ENCODE assay signal across 34 cellular contexts in the genomic region with DNA sequence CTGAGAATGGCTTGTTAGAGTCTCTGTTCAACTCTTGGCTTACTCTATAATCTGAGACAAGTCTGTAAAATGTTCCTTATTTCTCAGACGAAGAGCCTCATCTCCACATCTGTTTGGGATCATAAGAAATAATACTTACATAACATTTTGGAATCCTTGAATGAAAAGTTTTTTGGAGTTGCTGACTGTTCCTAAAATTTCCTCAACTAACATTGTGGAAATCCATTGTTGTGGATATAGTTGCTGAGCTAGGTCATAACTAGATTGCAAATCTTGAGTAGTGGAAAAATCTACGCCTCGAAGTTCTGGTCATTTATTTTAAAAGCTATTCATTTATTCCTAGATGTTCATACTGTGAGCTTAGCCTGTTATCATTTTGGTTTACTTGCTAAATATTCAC.
A peak's percentile ranks its signal among the peaks of the same experiment; 100 is the strongest.
DNase-seq lines count a peak whose midpoint lies in the region; TF ChIP-seq lines count a peak whose summit lies in the region.
"Had no signal": no experiment of that assay in that cellular context is flagged by ENCODE, and none has a peak within 500 bp of the region (broad histone marks: within the 10 kb centered on the region; RNA-seq: fewer than 3 reads in every experiment).

No MANE protein-coding gene starts in this region.

- H3K27me3 Mint-ChIP-seq in activated naive CD4-positive, alpha-beta T cell treated with anti-CD3 and anti-CD28 coated beads, Interleukin-2, amount 10 ng/mL, durations not matched to agents 7 days and 5 days = no peaks in the 10 kb centered on the region
- peaks cover 6% of the 10 kb centered on the region for H3K27me3 Mint-ChIP-seq in activated T-helper 1 cell treated with anti-CD3 and anti-CD28 coated beads, Interleukin-12 subunit alpha, Interleukin-12 subunit beta, Interleukin-2, Interleukin-4 antibody, amounts not matched to agents 30 ng/mL and 10 ng/mL and 1 ng/mL, durations not matched to agents 14 hours and 24 hours and 36 hours (ENCODE audit: insufficient read depth)
- H3K27me3 Mint-ChIP-seq: activated naive CD8-positive, alpha-beta T cell treated with anti-CD3 and anti-CD28 coated beads for 36 hours; effector memory CD8-positive, alpha-beta T cell; IgD-negative memory B cell had no signal

- no peak overlapping the region for H3K27ac Mint-ChIP-seq in activated naive CD4-positive, alpha-beta T cell treated with anti-CD3 and anti-CD28 coated beads, Interleukin-2, amount 10 ng/mL, durations not matched to agents 7 days and 5 days
- no peak overlapping the region for H3K27ac Mint-ChIP-seq in activated T-helper 1 cell treated with anti-CD3 and anti-CD28 coated beads, Interleukin-12 subunit alpha, Interleukin-12 subunit beta, Interleukin-2, Interleukin-4 antibody, amounts not matched to agents 30 ng/mL and 10 ng/mL and 1 ng/mL, durations not matched to agents 14 hours and 24 hours and 36 hours
- H3K27ac Mint-ChIP-seq: activated naive CD8-positive, alpha-beta T cell treated with anti-CD3 and anti-CD28 coated beads for 36 hours; effector memory CD8-positive, alpha-beta T cell; IgD-negative memory B cell had no signal

- no peaks in the 10 kb centered on the region for H3K4me1 Mint-ChIP-seq in activated naive CD4-positive, alpha-beta T cell treated with anti-CD3 and anti-CD28 coated beads, Interleukin-2, amount 10 ng/mL, durations not matched to agents 7 days and 5 days
- H3K4me1 Mint-ChIP-seq in activated T-helper 1 cell treated with anti-CD3 and anti-CD28 coated beads, Interleukin-12 subunit alpha, Interleukin-12 subunit beta, Interleukin-2, Interleukin-4 antibody, amounts not matched to agents 30 ng/mL and 10 ng/mL and 1 ng/mL, durations not matched to agents 14 hours and 24 hours and 36 hours (ENCODE audit: low read depth) = no peaks in the 10 kb centered on the region

- H3K9me3 Mint-ChIP-seq in activated naive CD4-positive, alpha-beta T cell treated with anti-CD3 and anti-CD28 coated beads, Interleukin-2, amount 10 ng/mL, durations not matched to agents 7 days and 5 days = no peaks in the 10 kb centered on the region
- no peaks in the 10 kb centered on the region for H3K9me3 Mint-ChIP-seq in activated T-helper 1 cell treated with anti-CD3 and anti-CD28 coated beads, Interleukin-12 subunit alpha, Interleukin-12 subunit beta, Interleukin-2, Interleukin-4 antibody, amounts not matched to agents 30 ng/mL and 10 ng/mL and 1 ng/mL, durations not matched to agents 14 hours and 24 hours and 36 hours
- H3K9me3 Mint-ChIP-seq: activated naive CD8-positive, alpha-beta T cell treated with anti-CD3 and anti-CD28 coated beads for 36 hours; effector memory CD8-positive, alpha-beta T cell; neural crest cell had no signal

- H3K9ac ChIP-seq in subcutaneous abdominal adipose tissue (ENCODE audit: low read length in 5 of 5) = no peak overlapping the region
- H3K9ac ChIP-seq: GM23248 had no signal

- H3K27ac ChIP-seq in ascending aorta (peak overlapping the region; percentile 85 to 91), muscle layer of duodenum (ENCODE audit: low read length) (peak overlapping the region; percentile 34), subcutaneous abdominal adipose tissue (ENCODE audit: low read depth, low read length) (peak overlapping the region; percentile 95)
- H3K27ac ChIP-seq: foreskin keratinocyte, GM23248, upper lobe of right lung, VCaP had no signal

- DNase-seq in ascending aorta (ENCODE audit: low spot score in 2 of 2) (no peak), fibroblast of the aortic adventitia (ENCODE audit: low read depth) (peak; percentile 68), HT-29 (ENCODE audit: low spot score) (no peak)
- DNase-seq in activated naive CD4-positive, alpha-beta T cell treated with anti-CD3 and anti-CD28 coated beads, Interleukin-2, amount 10 ng/mL, durations not matched to agents 7 days and 5 days = no peak
- no peak for DNase-seq in activated T-helper 1 cell treated with anti-CD3 and anti-CD28 coated beads, Interleukin-12 subunit alpha, Interleukin-12 subunit beta, Interleukin-2, Interleukin-4 antibody, amounts not matched to agents 30 ng/mL and 10 ng/mL and 1 ng/mL, durations not matched to agents 14 hours and 24 hours and 36 hours (ENCODE audit: low spot score)
- no peak for DNase-seq in stimulated activated CD4-positive, alpha-beta T cell treated with anti-CD3 and anti-CD28 coated beads, Interleukin-4, amount 100 ng/mL, for 4 hours
- DNase-seq: activated CD4-positive, alpha-beta T cell treated with anti-CD3 and anti-CD28 coated beads for 4 hours; activated CD8-positive, alpha-beta memory T cell treated with anti-CD3 and anti-CD28 coated beads for 24 hours; activated effector memory CD4-positive, alpha-beta T cell treated with Interleukin-2 at 50 U/mL for 16 hours; activated naive CD8-positive, alpha-beta T cell treated with anti-CD3 and anti-CD28 coated beads for 36 hours; activated T-cell treated with anti-CD3 and anti-CD28 coated beads for 4 hours; anterior cingulate cortex; C1 segment of cervical spinal cord; caudate nucleus; COR-L47; DMS53; effector memory CD8-positive, alpha-beta T cell; foreskin keratinocyte; GM23248; mucosa of descending colon; NCI-H1436 treated with DMSO at 0.1 percent for 48 hours; NCI-H2081 treated with DMSO at 0.1 percent for 48 hours; NCI-H345; NCI-H69; Peyer's patch; SIG-M5; stimulated activated CD4-positive, alpha-beta T cell treated with anti-CD3 and anti-CD28 coated beads, Interleukin-4, amount 100 ng/mL, for 24 hours; T1000; upper lobe of right lung had no signal

- no peak for TF ChIP-seq CTCF in ascending aorta (IDR thresholded peaks at IDR 0.05)
- no peak for TF ChIP-seq CTCF in fibroblast of the aortic adventitia (IDR thresholded peaks at IDR 0.05; ENCODE audit: insufficient read depth, low read length)

- H3K4me1 ChIP-seq in ascending aorta = peaks cover 10 to 41% of the 10 kb centered on the region in 2 donors
- H3K4me1 ChIP-seq in muscle layer of duodenum (ENCODE audit: control insufficient read depth in 1 of 2, insufficient read depth in 2 of 2, low read length in 2 of 2) = peaks cover 16 to 46% of the 10 kb centered on the region in 2 donors
- H3K4me1 ChIP-seq in subcutaneous abdominal adipose tissue (ENCODE audit: control insufficient read depth in 5 of 5, insufficient read depth in 5 of 5, low read length in 5 of 5) = peaks cover 6 to 69% (median 51%) of the 10 kb centered on the region in 5 donors
- H3K4me1 ChIP-seq: foreskin keratinocyte had no signal

- peaks cover 3% of the 10 kb centered on the region for H3K36me3 Mint-ChIP-seq in activated naive CD4-positive, alpha-beta T cell treated with anti-CD3 and anti-CD28 coated beads, Interleukin-2, amount 10 ng/mL, durations not matched to agents 7 days and 5 days
- H3K36me3 Mint-ChIP-seq in activated T-helper 1 cell treated with anti-CD3 and anti-CD28 coated beads, Interleukin-12 subunit alpha, Interleukin-12 subunit beta, Interleukin-2, Interleukin-4 antibody, amounts not matched to agents 30 ng/mL and 10 ng/mL and 1 ng/mL, durations not matched to agents 14 hours and 24 hours and 36 hours (ENCODE audit: low read depth) = no peaks in the 10 kb centered on the region
- H3K36me3 Mint-ChIP-seq: activated naive CD8-positive, alpha-beta T cell treated with anti-CD3 and anti-CD28 coated beads for 36 hours had no signal

- H3K4me3 Mint-ChIP-seq in activated naive CD4-positive, alpha-beta T cell treated with anti-CD3 and anti-CD28 coated beads, Interleukin-2, amount 10 ng/mL, durations not matched to agents 7 days and 5 days = no peak overlapping the region
- no peak overlapping the region for H3K4me3 Mint-ChIP-seq in activated T-helper 1 cell treated with anti-CD3 and anti-CD28 coated beads, Interleukin-12 subunit alpha, Interleukin-12 subunit beta, Interleukin-2, Interleukin-4 antibody, amounts not matched to agents 30 ng/mL and 10 ng/mL and 1 ng/mL, durations not matched to agents 14 hours and 24 hours and 36 hours
- H3K4me3 Mint-ChIP-seq: activated naive CD8-positive, alpha-beta T cell treated with anti-CD3 and anti-CD28 coated beads for 36 hours; effector memory CD8-positive, alpha-beta T cell; neural crest cell had no signal

- CTCF ChIA-PET in activated naive CD4-positive, alpha-beta T cell treated with anti-CD3 and anti-CD28 coated beads, Interleukin-2, amount 10 ng/mL, durations not matched to agents 7 days and 5 days (lab: Charles Lee) = no interaction called here

- H3K27me3 ChIP-seq in ascending aorta (no peaks in the 10 kb centered on the region), muscle layer of duodenum (ENCODE audit: low read depth, low read length) (no peaks in the 10 kb centered on the region), subcutaneous abdominal adipose tissue (ENCODE audit: control insufficient read depth in 5 of 5, insufficient read depth in 4 of 5, low read length in 5 of 5) (no peaks in the 10 kb centered on the region)
- H3K27me3 ChIP-seq: foreskin keratinocyte, Peyer's patch, upper lobe of right lung had no signal

- H3K9me3 ChIP-seq in ascending aorta = no peaks in the 10 kb centered on the region
- no peaks in the 10 kb centered on the region for H3K9me3 ChIP-seq in muscle layer of duodenum (ENCODE audit: control insufficient read depth in 1 of 2, low read length in 2 of 2)
- no peaks in the 10 kb centered on the region for H3K9me3 ChIP-seq in subcutaneous abdominal adipose tissue (ENCODE audit: control insufficient read depth in 5 of 5, low read length in 5 of 5)
- H3K9me3 ChIP-seq: mucosa of descending colon, Peyer's patch, upper lobe of right lung had no signal

- H3K36me3 ChIP-seq in ascending aorta (no peaks in the 10 kb centered on the region), muscle layer of duodenum (ENCODE audit: control insufficient read depth in 1 of 2, insufficient read depth in 2 of 2, low read length in 2 of 2) (no peaks in the 10 kb centered on the region), subcutaneous abdominal adipose tissue (ENCODE audit: control insufficient read depth in 5 of 5, insufficient read depth in 5 of 5, low read length in 5 of 5) (no peaks in the 10 kb centered on the region)
- H3K36me3 ChIP-seq: Peyer's patch, upper lobe of right lung had no signal

- no peak overlapping the region for H3K4me3 ChIP-seq in ascending aorta
- H3K4me3 ChIP-seq in fibroblast of the aortic adventitia (ENCODE audit: low read depth, low read length) = no peak overlapping the region
- H3K4me3 ChIP-seq in muscle layer of duodenum (ENCODE audit: low read depth in 1 of 2, low read length in 2 of 2) = no peak overlapping the region
- no peak overlapping the region for H3K4me3 ChIP-seq in subcutaneous abdominal adipose tissue (ENCODE audit: low read depth in 1 of 5, low read length in 5 of 5)
- H3K4me3 ChIP-seq: GM23248, mucosa of descending colon, Peyer's patch, upper lobe of right lung had no signal

- intact Hi-C loops in ascending aorta (cut with DNase I) = loop anchor here (2.0 to 5.0 kb wide), 2 partner anchors 71 to 143 kb away; no protein-coding TSS in a partner anchor
- intact Hi-C loops in activated T-helper 1 cell treated with anti-CD3 and anti-CD28 coated beads, Interleukin-12 subunit alpha, Interleukin-12 subunit beta, Interleukin-2, Interleukin-4 antibody, amounts not matched to agents 30 ng/mL and 10 ng/mL and 1 ng/mL, durations not matched to agents 14 hours and 24 hours and 36 hours (cut with micrococcal nuclease) = no loop called here

Comparison
In these comparisons a context has a peak if more than half of its experiments do, and no peak if none do; other contexts are left out.
1. H3K27ac ChIP-seq: peak in every context shown above with its lines; median percentile 95 in subcutaneous abdominal adipose tissue; 88 in ascending aorta; 34 in muscle layer of duodenum.